In the genomic region with DNA sequence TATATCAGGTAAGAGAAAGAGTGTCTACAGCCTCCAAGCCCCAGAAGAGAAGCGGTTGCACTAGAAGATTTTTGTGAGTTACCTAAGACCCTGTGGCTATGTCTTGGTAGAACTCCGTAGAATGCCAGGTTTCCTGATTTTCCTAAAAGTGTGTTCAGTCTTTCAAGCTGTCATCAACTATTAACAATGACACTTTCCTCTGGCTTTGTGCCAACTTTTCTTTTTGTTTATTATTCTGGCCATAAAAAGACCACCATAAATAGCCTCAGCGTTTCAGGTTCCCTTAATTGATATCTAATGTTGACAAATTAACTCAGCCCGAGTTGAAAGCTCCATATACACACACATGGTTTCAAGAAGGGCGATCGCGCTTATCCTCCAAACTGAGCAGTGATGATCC, we compare ENCODE assay signal across 15 cellular contexts. TPM values are rescaled to one million over a fixed set of nuclear protein-coding genes. Genes with fewer than 3 reads are reported as not detected.
DNase-seq lines count a peak whose midpoint lies in the region; ATAC-seq, FAIRE-seq and TF ChIP-seq lines count a peak whose summit lies in the region.
"Had no signal": no experiment of that assay in that cellular context is flagged by ENCODE, and none has a peak within 500 bp of the region (broad histone marks: within the 10 kb centered on the region; RNA-seq: fewer than 3 reads in every experiment).

No MANE protein-coding gene starts in this region.

- CTCF ChIA-PET in MCF 10A (lab: Yijun Ruan, JAX), result interaction anchor here (0.6 kb wide), 2 partner anchors 224 to 680 kb away, joined by 3 read pairs; no protein-coding TSS in a partner anchor

- H3K9me3 Mint-ChIP-seq in MCF 10A (ENCODE audit: unreplicated experiment), result peaks cover 16% of the 10 kb centered on the region
- peaks cover 5% of the 10 kb centered on the region for H3K9me3 Mint-ChIP-seq in nephron
- H3K9me3 Mint-ChIP-seq: activated naive CD4-positive, alpha-beta T cell treated with anti-CD3 and anti-CD28 coated beads, Interleukin-2, amount 10 ng/mL, durations not matched to agents 7 days and 5 days; stimulated activated effector memory CD8-positive, alpha-beta T cell treated with anti-CD3 and anti-CD28 coated beads, Interleukin-12 subunit alpha, Interleukin-12 subunit beta, amount 100 ng/mL, for 72 hours had no signal

- no peak overlapping the region for H3K27ac Mint-ChIP-seq in MCF 10A (ENCODE audit: low read depth, unreplicated experiment)
- H3K27ac Mint-ChIP-seq in nephron, result no peak overlapping the region
- no peak overlapping the region for H3K27ac Mint-ChIP-seq in T-helper 17 cell
- H3K27ac Mint-ChIP-seq: activated naive CD4-positive, alpha-beta T cell treated with anti-CD3 and anti-CD28 coated beads, Interleukin-2, amount 10 ng/mL, durations not matched to agents 7 days and 5 days; stimulated activated effector memory CD8-positive, alpha-beta T cell treated with anti-CD3 and anti-CD28 coated beads, Interleukin-12 subunit alpha, Interleukin-12 subunit beta, amount 100 ng/mL, for 72 hours had no signal

- no peak for ATAC-seq in T-helper 17 cell
- ATAC-seq: stimulated activated effector memory CD8-positive, alpha-beta T cell treated with anti-CD3 and anti-CD28 coated beads, Interleukin-12 subunit alpha, Interleukin-12 subunit beta, amount 100 ng/mL, for 72 hours had no signal

- no peaks in the 10 kb centered on the region for H3K9me3 ChIP-seq in T-helper 17 cell (ENCODE audit: control insufficient read depth, low read length, poor library complexity, severe bottlenecking)

- TF ChIP-seq CTCF in MCF 10A (IDR thresholded peaks at IDR 0.05; ENCODE audit: unreplicated experiment), result no peak
- TF ChIP-seq CTCF in nephron (IDR thresholded peaks at IDR 0.05; ENCODE audit: unreplicated experiment in 3 of 3), result no peak

- peaks cover 31% of the 10 kb centered on the region for H3K27me3 Mint-ChIP-seq in MCF 10A (ENCODE audit: insufficient read depth, unreplicated experiment)
- H3K27me3 Mint-ChIP-seq in nephron (ENCODE audit: low read depth), result peaks cover 45% of the 10 kb centered on the region
- H3K27me3 Mint-ChIP-seq in T-helper 17 cell, result peaks cover 32% of the 10 kb centered on the region

- H3K4me1 Mint-ChIP-seq in MCF 10A (ENCODE audit: insufficient read depth, unreplicated experiment) (no peaks in the 10 kb centered on the region), nephron (no peaks in the 10 kb centered on the region), T-helper 17 cell (no peaks in the 10 kb centered on the region)
- H3K4me1 Mint-ChIP-seq: activated naive CD4-positive, alpha-beta T cell treated with anti-CD3 and anti-CD28 coated beads, Interleukin-2, amount 10 ng/mL, durations not matched to agents 7 days and 5 days had no signal

- no peak for FAIRE-seq in GM12891 (lab: Jason Lieb, UNC)

- BruUV-seq in MCF 10A (replicated peaks; lab: Mats Ljungman, UMichigan), result no TSS peak

- POLR2A ChIA-PET in MCF 10A (lab: Yijun Ruan, JAX), result no interaction called here

- peaks cover 7% of the 10 kb centered on the region for H3K36me3 Mint-ChIP-seq in MCF 10A (ENCODE audit: insufficient read depth, unreplicated experiment)
- no peaks in the 10 kb centered on the region for H3K36me3 Mint-ChIP-seq in nephron (ENCODE audit: low read depth)
- no peaks in the 10 kb centered on the region for H3K36me3 Mint-ChIP-seq in T-helper 17 cell (ENCODE audit: low read depth)
- H3K36me3 Mint-ChIP-seq: activated naive CD4-positive, alpha-beta T cell treated with anti-CD3 and anti-CD28 coated beads, Interleukin-2, amount 10 ng/mL, durations not matched to agents 7 days and 5 days; stimulated activated effector memory CD8-positive, alpha-beta T cell treated with anti-CD3 and anti-CD28 coated beads, Interleukin-12 subunit alpha, Interleukin-12 subunit beta, amount 100 ng/mL, for 72 hours had no signal

- intact Hi-C loops in MCF 10A (cut with micrococcal nuclease), result no loop called here

- TF ChIP-seq POLR2A in GM12891 (IDR thresholded peaks at IDR 0.05; ENCODE audit: low read depth, low read length), result no peak

- H3K4me3 Mint-ChIP-seq in MCF 10A (ENCODE audit: unreplicated experiment), result peak overlapping the region; percentile 26
- H3K4me3 Mint-ChIP-seq in nephron, result peak overlapping the region; percentile 76 to 82 (median 80)
- no peak overlapping the region for H3K4me3 Mint-ChIP-seq in T-helper 17 cell
- H3K4me3 Mint-ChIP-seq: activated naive CD4-positive, alpha-beta T cell treated with anti-CD3 and anti-CD28 coated beads, Interleukin-2, amount 10 ng/mL, durations not matched to agents 7 days and 5 days; stimulated activated effector memory CD8-positive, alpha-beta T cell treated with anti-CD3 and anti-CD28 coated beads, Interleukin-12 subunit alpha, Interleukin-12 subunit beta, amount 100 ng/mL, for 72 hours had no signal

- DNase-seq in G401 (ENCODE audit: low spot score) (peak; percentile 70), NCI-H146 treated with DMSO at 0.1 percent for 48 hours (lab: John Stamatoyannopoulos, UW; ENCODE audit: unreplicated experiment) (peak; percentile 78), MCF 10A (ENCODE audit: unreplicated experiment) (no peak), NCI-H226 (no peak), GM12891 (ENCODE audit: insufficient read length, low spot score) (no peak), T-helper 17 cell (no peak)
- DNase-seq in stimulated activated CD4-positive, alpha-beta T cell treated with anti-CD3 and anti-CD28 coated beads, Interleukin-4, amount 100 ng/mL, for 1 hour, result no peak
- DNase-seq: activated naive CD4-positive, alpha-beta T cell treated with anti-CD3 and anti-CD28 coated beads, Interleukin-2, amount 10 ng/mL, durations not matched to agents 7 days and 5 days; KBM-7; NCI-H2029 treated with DMSO at 0.1 percent for 48 hours; OCI-M1; stimulated activated CD4-positive, alpha-beta T cell treated with anti-CD3 and anti-CD28 coated beads, Interleukin-2, amount 100 ng/mL, for 48 hours had no signal

- in situ Hi-C loops in G401 (cut with HindIII; ENCODE audit: low sequenced_read_pairs), result no loop called here

TF ChIP-seq in GM12891, 5 proteins besides CTCF, POLR2A, EP300 and RAD21:
- TF ChIP-seq SPI1 (IDR thresholded peaks at IDR 0.05; ENCODE audit: low read depth, low read length), result no peak
- TF ChIP-seq POU2F2 (IDR thresholded peaks at IDR 0.05; ENCODE audit: low read depth, low read length), result no peak
- no peak for TF ChIP-seq PAX5 (IDR thresholded peaks at IDR 0.05; ENCODE audit: insufficient read depth, low read length, severe bottlenecking)
- TF ChIP-seq POLR2AphosphoS5 (IDR thresholded peaks at IDR 0.05; ENCODE audit: low read depth, low read length), result no peak
- no peak for TF ChIP-seq TAF1 (IDR thresholded peaks at IDR 0.05; ENCODE audit: low read depth, low read length)

RNA-seq across cellular contexts. Expression of a gene that starts 1.2 kb away (rescaled TPM):
- not detected in 2 replicates for total RNA-seq in G401 (2014; rRNA removed; shearing (Covaris generic))
- total RNA-seq in MCF 10A (2022) (not detected in 2 replicates), T-helper 17 cell (not detected)
- not detected for polyA plus RNA-seq in GM12891 (2012; ENCODE audit: low read depth, missing spikeins)
- total RNA-seq: myocyte had no signal

Comparison
In these comparisons a context has a peak if more than half of its experiments do, and no peak if none do; other contexts are left out.
1. DNase-seq: peak in G401 (single experiment) and NCI-H146 treated with DMSO at 0.1 percent for 48 hours (single experiment); none in MCF 10A (single experiment), NCI-H226 (single experiment), GM12891 (single experiment), T-helper 17 cell (0 of 3) and stimulated activated CD4-positive, alpha-beta T cell treated with anti-CD3 and anti-CD28 coated beads, Interleukin-4, amount 100 ng/mL, for 1 hour (single experiment).